Comparison of ENCODE assay signal across 11 cellular contexts in genomic region chr11:4551346-4551979, GRCh38. TPM values are rescaled to one million over a fixed set of nuclear protein-coding genes. Genes with fewer than 3 reads are reported as not detected.
A peak's percentile ranks its signal among the peaks of the same experiment; 100 is the strongest.
DNase-seq lines count a peak whose midpoint lies in the region; ATAC-seq and TF ChIP-seq lines count a peak whose summit lies in the region.
"Had no signal": no experiment of that assay in that cellular context is flagged by ENCODE, and none has a peak within 500 bp of the region (broad histone marks: within the 10 kb centered on the region; RNA-seq: fewer than 3 reads in every experiment).

No MANE protein-coding gene starts in this region.

- H3F3A ChIP-seq in PC-3 (ENCODE audit: low read length, unreplicated experiment) = no peaks in the 10 kb centered on the region

- H3K4me3 ChIP-seq in AG09309 (ENCODE audit: control insufficient read depth, low read depth, low read length) (no peak overlapping the region), GM12875 (ENCODE audit: low read depth, low read length) (no peak overlapping the region), PC-3 (ENCODE audit: low read length) (no peak overlapping the region), foreskin fibroblast (ENCODE audit: low read depth in 1 of 2, low read length in 2 of 2) (no peak overlapping the region)

- H3K4me2 ChIP-seq in PC-3 (ENCODE audit: low read length) = no peak overlapping the region

- H3K4me3 Mint-ChIP-seq in T-cell = no peak overlapping the region
- H3K4me3 Mint-ChIP-seq: activated naive CD8-positive, alpha-beta T cell had no signal

- intact Hi-C loops in PC-3 (cut with micrococcal nuclease) = no loop called here

- no peaks in the 10 kb centered on the region for H3K9me2 ChIP-seq in PC-3 (replicated peaks; ENCODE audit: low read length)

- no peaks in the 10 kb centered on the region for H4K20me1 ChIP-seq in PC-3 (ENCODE audit: low read length)

- H3K36me3 ChIP-seq in PC-3 (ENCODE audit: low read depth, low read length) = no peaks in the 10 kb centered on the region

- peaks cover 17 to 35% of the 10 kb centered on the region in 2 donors for H3K27me3 Mint-ChIP-seq in T-cell

- H3K4me1 Mint-ChIP-seq in T-cell = no peaks in the 10 kb centered on the region

- no peak overlapping the region for H2AFZ ChIP-seq in PC-3 (ENCODE audit: low read length)

- H3K27ac Mint-ChIP-seq in T-cell = no peak overlapping the region
- H3K27ac Mint-ChIP-seq: activated naive CD8-positive, alpha-beta T cell had no signal

- H3K9me3 ChIP-seq in PC-3 (ENCODE audit: low read length) = no peaks in the 10 kb centered on the region

- DNase-seq in AG09309 (ENCODE audit: low read depth) = no peak
- DNase-seq in PC-3 = peak; percentile 42
- DNase-seq in foreskin fibroblast = peak; percentile 1 to 17
- no peak for DNase-seq in NCI-H2081 (lab: John Stamatoyannopoulos, UW)
- DNase-seq in T-cell = no peak
- no peak for DNase-seq in NCI-H187 treated with DMSO at 0.1 percent for 48 hours (lab: John Stamatoyannopoulos, UW)
- DNase-seq: NCI-H2227 treated with DMSO at 0.1 percent for 48 hours had no signal

- H3K27me3 ChIP-seq in PC-3 (ENCODE audit: low read length) = no peaks in the 10 kb centered on the region

- no peaks in the 10 kb centered on the region for H3K9me3 Mint-ChIP-seq in T-cell

- H3K4me1 ChIP-seq in PC-3 (ENCODE audit: insufficient read depth, low read length) = no peaks in the 10 kb centered on the region

- CTCF ChIA-PET in PC-3 (lab: Charles Lee) (interaction anchor here (0.6 to 1.1 kb wide), 3 partner anchors 131 to 370 kb away, joined by 8 read pairs; no protein-coding TSS in a partner anchor), T-cell (lab: Charles Lee) (interaction anchor here (0.5 to 0.7 kb wide), 2 partner anchors 24 to 364 kb away, joined by 3 to 4 read pairs; no protein-coding TSS in a partner anchor)

- H3K9ac ChIP-seq in PC-3 (ENCODE audit: low read length) = no peak overlapping the region

- H3K79me2 ChIP-seq in PC-3 (ENCODE audit: low read length) = no peaks in the 10 kb centered on the region

- H3K36me3 Mint-ChIP-seq in T-cell = no peaks in the 10 kb centered on the region
- H3K36me3 Mint-ChIP-seq: activated naive CD8-positive, alpha-beta T cell had no signal

- BruUV-seq in PC-3 (replicated peaks; lab: Mats Ljungman, UMichigan) = no TSS peak

- POLR2A ChIA-PET in PC-3 (lab: Charles Lee; ENCODE audit: unreplicated experiment) = no interaction called here
- POLR2A ChIA-PET in T-cell (lab: Charles Lee) = no interaction called here

- peak; percentile 22 for TF ChIP-seq CTCF in AG09309 (IDR thresholded peaks at IDR 0.05; ENCODE audit: control insufficient read depth, insufficient read depth, low read depth, low read length, missing control alignments)
- TF ChIP-seq CTCF in GM12875 (IDR thresholded peaks at IDR 0.05; ENCODE audit: borderline replicate concordance, insufficient read depth, low read depth, low read length) = peak; percentile 26; the same call in 1 of the 2 replicates
- TF ChIP-seq CTCF in PC-3 (conservative IDR thresholded peaks at IDR 0.05; ENCODE audit: low read depth, low read length) = peak; percentile 65
- no peak for TF ChIP-seq CTCF in foreskin fibroblast (IDR thresholded peaks at IDR 0.05; ENCODE audit: low read depth, low read length)

- ATAC-seq in PC-3 (peak; percentile 62), HG03520 (IDR thresholded peaks at IDR 0.05; ENCODE audit: unreplicated experiment) (no peak), T-cell (replicated peaks in 1 of 4) (no peak)

- H3K27ac ChIP-seq in PC-3 (ENCODE audit: low read length) = no peak overlapping the region

RNA-seq across cellular contexts. Expression of gene OR52M1, which starts 6.5 kb away (rescaled TPM):
- not detected in 2 replicates for total RNA-seq in PC-3 (2014; rRNA removed)
- total RNA-seq in T-cell = not detected
- total RNA-seq: temporal lobe had no signal

RNA-seq across cellular contexts. Expression of gene OR52I2, which starts 30.1 kb away (rescaled TPM):
- total RNA-seq in PC-3 (2014; rRNA removed) (not detected in 2 replicates), T-cell (not detected)
- total RNA-seq: temporal lobe had no signal

RNA-seq across cellular contexts. Expression of gene OR52I1, which starts 42.4 kb away (rescaled TPM):
- not detected in 2 replicates for total RNA-seq in PC-3 (2014; rRNA removed)
- total RNA-seq in T-cell = not detected
- total RNA-seq: temporal lobe had no signal

RNA-seq across cellular contexts. Expression of gene TRIM68, which starts 56.6 kb away (rescaled TPM):
- total RNA-seq in PC-3 (2014; rRNA removed) (6.1 and 6.9 TPM in 2 replicates), T-cell (10 to 100 TPM in 3 of 5 donors, 1 to 10 TPM in 2; 7.6 to 22.0 (median 17.4) TPM)

Comparison
In these comparisons a context has a peak if more than half of its experiments do, and no peak if none do; other contexts are left out.
1. DNase-seq: peak in PC-3 (single experiment) and foreskin fibroblast (2 of 2); none in AG09309 (single experiment), NCI-H2081 (0 of 2), T-cell (0 of 34) and NCI-H187 treated with DMSO at 0.1 percent for 48 hours (single experiment).